In the genomic region with DNA sequence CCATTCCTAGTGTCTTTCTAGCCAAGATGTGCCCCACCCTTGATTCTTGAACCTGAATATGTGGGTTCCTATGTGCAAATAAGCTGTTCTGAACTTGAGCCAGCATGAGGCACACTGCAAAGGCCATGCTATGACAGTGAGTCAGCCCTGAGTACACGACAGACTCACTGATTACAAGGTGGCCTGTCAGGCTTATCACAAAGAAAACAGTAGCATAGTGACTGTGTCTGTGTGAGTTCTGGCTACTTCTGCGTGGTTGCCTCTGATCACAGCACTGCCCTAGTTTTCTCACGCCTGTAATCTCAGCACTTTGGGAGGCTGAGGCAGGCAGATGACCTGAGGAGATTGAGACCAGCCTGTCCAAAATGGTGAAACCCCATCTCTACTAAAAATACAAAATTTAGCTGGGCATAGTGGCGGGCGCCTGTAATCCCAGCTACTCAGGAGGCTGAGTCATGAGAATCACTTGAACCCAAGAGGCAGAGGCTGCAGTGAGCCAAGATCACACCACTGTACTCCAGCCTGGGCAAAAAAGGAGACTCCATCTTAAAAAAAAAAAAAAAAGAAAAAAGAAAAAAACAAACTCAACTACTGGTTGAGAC, we compare ENCODE assay signal across 1 cellular context.
TF ChIP-seq lines count a peak whose summit lies in the region.

No MANE protein-coding gene starts in this region.

TF ChIP-seq in HEK293, 187 proteins besides CTCF, POLR2A, EP300 and RAD21 (continued from another document):
- TF ChIP-seq, protein P1, sequence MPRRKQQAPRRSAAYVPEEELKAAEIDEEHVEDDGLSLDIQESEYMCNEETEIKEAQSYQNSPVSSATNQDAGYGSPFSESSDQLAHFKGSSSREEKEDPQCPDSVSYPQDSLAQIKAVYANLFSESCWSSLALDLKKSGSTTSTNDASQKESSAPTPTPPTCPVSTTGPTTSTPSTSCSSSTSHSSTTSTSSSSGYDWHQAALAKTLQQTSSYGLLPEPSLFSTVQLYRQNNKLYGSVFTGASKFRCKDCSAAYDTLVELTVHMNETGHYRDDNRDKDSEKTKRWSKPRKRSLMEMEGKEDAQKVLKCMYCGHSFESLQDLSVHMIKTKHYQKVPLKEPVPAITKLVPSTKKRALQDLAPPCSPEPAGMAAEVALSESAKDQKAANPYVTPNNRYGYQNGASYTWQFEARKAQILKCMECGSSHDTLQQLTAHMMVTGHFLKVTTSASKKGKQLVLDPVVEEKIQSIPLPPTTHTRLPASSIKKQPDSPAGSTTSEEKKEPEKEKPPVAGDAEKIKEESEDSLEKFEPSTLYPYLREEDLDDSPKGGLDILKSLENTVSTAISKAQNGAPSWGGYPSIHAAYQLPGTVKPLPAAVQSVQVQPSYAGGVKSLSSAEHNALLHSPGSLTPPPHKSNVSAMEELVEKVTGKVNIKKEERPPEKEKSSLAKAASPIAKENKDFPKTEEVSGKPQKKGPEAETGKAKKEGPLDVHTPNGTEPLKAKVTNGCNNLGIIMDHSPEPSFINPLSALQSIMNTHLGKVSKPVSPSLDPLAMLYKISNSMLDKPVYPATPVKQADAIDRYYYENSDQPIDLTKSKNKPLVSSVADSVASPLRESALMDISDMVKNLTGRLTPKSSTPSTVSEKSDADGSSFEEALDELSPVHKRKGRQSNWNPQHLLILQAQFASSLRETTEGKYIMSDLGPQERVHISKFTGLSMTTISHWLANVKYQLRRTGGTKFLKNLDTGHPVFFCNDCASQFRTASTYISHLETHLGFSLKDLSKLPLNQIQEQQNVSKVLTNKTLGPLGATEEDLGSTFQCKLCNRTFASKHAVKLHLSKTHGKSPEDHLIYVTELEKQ (tag by site-specific recombination; IDR thresholded peaks at IDR 0.05; ENCODE audit: borderline replicate concordance), result peak; percentile 54; the same call in 1 of the 2 replicates
- TF ChIP-seq ZNF335 (tag by site-specific recombination; conservative IDR thresholded peaks at IDR 0.05) (peak; percentile 94), ZNF660 (tag by site-specific recombination; IDR thresholded peaks at IDR 0.05) (peak; percentile 87; the same call in 1 of the 2 replicates), ZXDB (tag by site-specific recombination; IDR thresholded peaks at IDR 0.05) (peak; percentile 71), TRIM28 (IDR thresholded peaks at IDR 0.05; ENCODE audit: borderline replicate concordance, low read length) (peak; percentile 77), BCL11A (tag by site-specific recombination; IDR thresholded peaks at IDR 0.05; ENCODE audit: low read depth) (0 out of 2 replicates have a peak, but pooled peaks have one; percentile 24), GFI1B (tag by site-specific recombination; IDR thresholded peaks at IDR 0.05) (0 out of 2 replicates have a peak, but pooled peaks have one; percentile 11), TCF7L2 (IDR thresholded peaks at IDR 0.05; ENCODE audit: borderline replicate concordance, low read depth, low read length) (peak; percentile 60; the same call in 1 of the 2 replicates), FEZF1 (tag by site-specific recombination; IDR thresholded peaks at IDR 0.05) (peak; percentile 68), OSR2 (tag by site-specific recombination; IDR thresholded peaks at IDR 0.05) (peak; percentile 95), ZNF600 (tag by site-specific recombination; IDR thresholded peaks at IDR 0.05) (peak; percentile 96), ZNF2 (tag by site-specific recombination; IDR thresholded peaks at IDR 0.05) (peak; percentile 48; the same call in 1 of the 2 replicates), ZBTB20 (tag by site-specific recombination; IDR thresholded peaks at IDR 0.05) (0 out of 2 replicates have a peak, but pooled peaks have one; percentile 14)
- TF ChIP-seq, protein P2, sequence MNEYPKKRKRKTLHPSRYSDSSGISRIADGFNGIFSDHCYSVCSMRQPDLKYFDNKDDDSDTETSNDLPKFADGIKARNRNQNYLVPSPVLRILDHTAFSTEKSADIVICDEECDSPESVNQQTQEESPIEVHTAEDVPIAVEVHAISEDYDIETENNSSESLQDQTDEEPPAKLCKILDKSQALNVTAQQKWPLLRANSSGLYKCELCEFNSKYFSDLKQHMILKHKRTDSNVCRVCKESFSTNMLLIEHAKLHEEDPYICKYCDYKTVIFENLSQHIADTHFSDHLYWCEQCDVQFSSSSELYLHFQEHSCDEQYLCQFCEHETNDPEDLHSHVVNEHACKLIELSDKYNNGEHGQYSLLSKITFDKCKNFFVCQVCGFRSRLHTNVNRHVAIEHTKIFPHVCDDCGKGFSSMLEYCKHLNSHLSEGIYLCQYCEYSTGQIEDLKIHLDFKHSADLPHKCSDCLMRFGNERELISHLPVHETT (tag by site-specific recombination; IDR thresholded peaks at IDR 0.05), result peak; percentile 37; the same call in 1 of the 2 replicates
- TF ChIP-seq, protein P3, sequence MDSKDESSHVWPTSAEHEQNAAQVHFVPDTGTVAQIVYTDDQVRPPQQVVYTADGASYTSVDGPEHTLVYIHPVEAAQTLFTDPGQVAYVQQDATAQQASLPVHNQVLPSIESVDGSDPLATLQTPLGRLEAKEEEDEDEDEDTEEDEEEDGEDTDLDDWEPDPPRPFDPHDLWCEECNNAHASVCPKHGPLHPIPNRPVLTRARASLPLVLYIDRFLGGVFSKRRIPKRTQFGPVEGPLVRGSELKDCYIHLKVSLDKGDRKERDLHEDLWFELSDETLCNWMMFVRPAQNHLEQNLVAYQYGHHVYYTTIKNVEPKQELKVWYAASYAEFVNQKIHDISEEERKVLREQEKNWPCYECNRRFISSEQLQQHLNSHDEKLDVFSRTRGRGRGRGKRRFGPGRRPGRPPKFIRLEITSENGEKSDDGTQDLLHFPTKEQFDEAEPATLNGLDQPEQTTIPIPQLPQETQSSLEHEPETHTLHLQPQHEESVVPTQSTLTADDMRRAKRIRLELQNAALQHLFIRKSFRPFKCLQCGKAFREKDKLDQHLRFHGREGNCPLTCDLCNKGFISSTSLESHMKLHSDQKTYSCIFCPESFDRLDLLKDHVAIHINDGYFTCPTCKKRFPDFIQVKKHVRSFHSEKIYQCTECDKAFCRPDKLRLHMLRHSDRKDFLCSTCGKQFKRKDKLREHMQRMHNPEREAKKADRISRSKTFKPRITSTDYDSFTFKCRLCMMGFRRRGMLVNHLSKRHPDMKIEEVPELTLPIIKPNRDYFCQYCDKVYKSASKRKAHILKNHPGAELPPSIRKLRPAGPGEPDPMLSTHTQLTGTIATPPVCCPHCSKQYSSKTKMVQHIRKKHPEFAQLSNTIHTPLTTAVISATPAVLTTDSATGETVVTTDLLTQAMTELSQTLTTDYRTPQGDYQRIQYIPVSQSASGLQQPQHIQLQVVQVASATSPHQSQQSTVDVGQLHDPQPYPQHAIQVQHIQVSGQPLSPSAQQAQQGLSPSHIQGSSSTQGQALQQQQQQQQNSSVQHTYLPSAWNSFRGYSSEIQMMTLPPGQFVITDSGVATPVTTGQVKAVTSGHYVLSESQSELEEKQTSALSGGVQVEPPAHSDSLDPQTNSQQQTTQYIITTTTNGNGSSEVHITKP (tag by site-specific recombination; IDR thresholded peaks at IDR 0.05), result peak; percentile 45; the same call in 1 of the 2 replicates
- TF ChIP-seq, protein P4, sequence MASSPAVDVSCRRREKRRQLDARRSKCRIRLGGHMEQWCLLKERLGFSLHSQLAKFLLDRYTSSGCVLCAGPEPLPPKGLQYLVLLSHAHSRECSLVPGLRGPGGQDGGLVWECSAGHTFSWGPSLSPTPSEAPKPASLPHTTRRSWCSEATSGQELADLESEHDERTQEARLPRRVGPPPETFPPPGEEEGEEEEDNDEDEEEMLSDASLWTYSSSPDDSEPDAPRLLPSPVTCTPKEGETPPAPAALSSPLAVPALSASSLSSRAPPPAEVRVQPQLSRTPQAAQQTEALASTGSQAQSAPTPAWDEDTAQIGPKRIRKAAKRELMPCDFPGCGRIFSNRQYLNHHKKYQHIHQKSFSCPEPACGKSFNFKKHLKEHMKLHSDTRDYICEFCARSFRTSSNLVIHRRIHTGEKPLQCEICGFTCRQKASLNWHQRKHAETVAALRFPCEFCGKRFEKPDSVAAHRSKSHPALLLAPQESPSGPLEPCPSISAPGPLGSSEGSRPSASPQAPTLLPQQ (tag by site-specific recombination; IDR thresholded peaks at IDR 0.05), result peak; percentile 51; the same call in 1 of the 2 replicates
- TF ChIP-seq, protein P5, sequence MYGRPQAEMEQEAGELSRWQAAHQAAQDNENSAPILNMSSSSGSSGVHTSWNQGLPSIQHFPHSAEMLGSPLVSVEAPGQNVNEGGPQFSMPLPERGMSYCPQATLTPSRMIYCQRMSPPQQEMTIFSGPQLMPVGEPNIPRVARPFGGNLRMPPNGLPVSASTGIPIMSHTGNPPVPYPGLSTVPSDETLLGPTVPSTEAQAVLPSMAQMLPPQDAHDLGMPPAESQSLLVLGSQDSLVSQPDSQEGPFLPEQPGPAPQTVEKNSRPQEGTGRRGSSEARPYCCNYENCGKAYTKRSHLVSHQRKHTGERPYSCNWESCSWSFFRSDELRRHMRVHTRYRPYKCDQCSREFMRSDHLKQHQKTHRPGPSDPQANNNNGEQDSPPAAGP (tag by site-specific recombination; IDR thresholded peaks at IDR 0.05), result peak; percentile 67; the same call in 1 of the 2 replicates
